13 cellular contexts compared by ENCODE assay signal in genomic region chr9:73575071-73575470, GRCh38.
"Had no signal": no experiment of that assay in that cellular context is flagged by ENCODE, and none has a peak within 500 bp of the region (broad histone marks: within the 10 kb centered on the region; RNA-seq: fewer than 3 reads in every experiment).

No MANE protein-coding gene starts in this region.

- H3K9me3 ChIP-seq: esophagus muscularis mucosa, gastrocnemius medialis, ovary had no signal

- DNase-seq: effector memory CD8-positive, alpha-beta T cell; gastrocnemius medialis; glutamatergic neuron; islet precursor cell; natural killer cell; ovary; right cardiac atrium; small intestine; stimulated activated CD4-positive, alpha-beta T cell treated with anti-CD3 and anti-CD28 coated beads, Interleukin-12 subunit alpha, Interleukin-12 subunit beta, amount 100 ng/mL, for 4 hours; stimulated activated naive CD4-positive, alpha-beta T cell treated with Interleukin-2 at 50 U/mL for 16 hours; trophoblast cell had no signal

- H3K27me3 ChIP-seq: esophagus muscularis mucosa, gastrocnemius medialis, ovary had no signal

- H3K4me3 ChIP-seq: esophagus muscularis mucosa, gastrocnemius medialis, ovary had no signal

- H3K36me3 ChIP-seq: esophagus muscularis mucosa, gastrocnemius medialis, ovary had no signal

- H3K27ac ChIP-seq: epithelial cell of prostate, esophagus muscularis mucosa, gastrocnemius medialis, ovary had no signal

- H3K4me1 ChIP-seq: esophagus muscularis mucosa, gastrocnemius medialis had no signal
